Comparison of ENCODE assay signal across 8 cellular contexts in genomic region chr13:40613192-40613818, GRCh38. TPM values are rescaled to one million over a fixed set of nuclear protein-coding genes. Genes with fewer than 3 reads are reported as not detected.
DNase-seq lines count a peak whose midpoint lies in the region; ATAC-seq and TF ChIP-seq lines count a peak whose summit lies in the region.

No MANE protein-coding gene starts in this region.

- ATAC-seq in HG03159 (IDR thresholded peaks at IDR 0.05; ENCODE audit: unreplicated experiment) (peak; percentile 84), left ventricle myocardium superior (peak; percentile 67)

- H3F3A ChIP-seq in MM.1S (ENCODE audit: insufficient read depth, low read length) = no peaks in the 10 kb centered on the region

- TF ChIP-seq POLR2A in breast epithelium (IDR thresholded peaks at IDR 0.05) = no peak

- POLR2A ChIA-PET in MCF 10A (lab: Yijun Ruan, JAX) = interaction anchor here (0.6 to 1.2 kb wide), 3 partner anchors 9 to 845 kb away, joined by 3 to 5 read pairs (median 4); no protein-coding TSS in a partner anchor

- H3K27ac Mint-ChIP-seq in MCF 10A (ENCODE audit: low read depth, unreplicated experiment) = no peak overlapping the region

- no peaks in the 10 kb centered on the region for H3K9me3 Mint-ChIP-seq in MCF 10A (ENCODE audit: unreplicated experiment)

- no peaks in the 10 kb centered on the region for H4K20me1 ChIP-seq in MM.1S (ENCODE audit: insufficient read depth, low read length)

- H3K27ac ChIP-seq in breast epithelium (peak overlapping the region; percentile 13 to 62), MM.1S (ENCODE audit: low read length) (no peak overlapping the region)

- CTCF ChIA-PET in MCF 10A (lab: Yijun Ruan, JAX) = interaction anchor here (0.6 to 1.1 kb wide), 2 partner anchors 13 to 51 kb away, joined by 3 read pairs; no protein-coding TSS in a partner anchor

- TF ChIP-seq CTCF in breast epithelium (IDR thresholded peaks at IDR 0.05) (no peak), MCF 10A (IDR thresholded peaks at IDR 0.05; ENCODE audit: unreplicated experiment) (no peak), MM.1S (IDR thresholded peaks at IDR 0.05; ENCODE audit: low read length) (no peak)

- H3K27me3 ChIP-seq in breast epithelium = no peaks in the 10 kb centered on the region
- no peaks in the 10 kb centered on the region for H3K27me3 ChIP-seq in MM.1S (replicated peaks; ENCODE audit: insufficient read depth, low read length)

- no peak overlapping the region for H3K4me3 ChIP-seq in breast epithelium
- no peak overlapping the region for H3K4me3 ChIP-seq in MM.1S (ENCODE audit: low read length)

- H3K9ac ChIP-seq in MM.1S (ENCODE audit: low read length) = no peak overlapping the region

- intact Hi-C loops in breast epithelium (cut with DNase I; ENCODE audit: low total_unique reads) (no loop called here), MCF 10A (cut with micrococcal nuclease) (no loop called here), left ventricle myocardium superior (cut with micrococcal nuclease) (no loop called here)

- H3K4me1 ChIP-seq in breast epithelium = peaks cover 0 to 17% of the 10 kb centered on the region in 2 donors
- H3K4me1 ChIP-seq in MM.1S (ENCODE audit: low read length) = no peaks in the 10 kb centered on the region

- H3K4me1 Mint-ChIP-seq in MCF 10A (ENCODE audit: insufficient read depth, unreplicated experiment) = peaks cover 42% of the 10 kb centered on the region

- H3K4me3 Mint-ChIP-seq in MCF 10A (ENCODE audit: unreplicated experiment) = no peak overlapping the region

- H3K4me2 ChIP-seq in MM.1S (ENCODE audit: low read depth, low read length) = no peak overlapping the region

- H3K36me3 ChIP-seq in breast epithelium (no peaks in the 10 kb centered on the region), MM.1S (replicated peaks; ENCODE audit: insufficient read depth, low read length) (no peaks in the 10 kb centered on the region)

- DNase-seq in breast epithelium (ENCODE audit: low spot score in 2 of 2) = no peak
- DNase-seq in MCF 10A (ENCODE audit: unreplicated experiment) = no peak
- peak; percentile 75 for DNase-seq in activated CD8-positive, alpha-beta memory T cell treated with anti-CD3 and anti-CD28 coated beads for 24 hours
- no peak for DNase-seq in left ventricle myocardium superior
- DNase-seq in stimulated activated CD8-positive, alpha-beta memory T cell treated with anti-CD3 and anti-CD28 coated beads, Interleukin-7, amount 100 ng/mL, for 1 hour (ENCODE audit: low read depth in 2 of 2) = peak; percentile 17 to 20
- DNase-seq in MM.1S = no peak
- DNase-seq in EL = no peak

- H3K36me3 Mint-ChIP-seq in MCF 10A (ENCODE audit: insufficient read depth, unreplicated experiment) = peaks cover 95% of the 10 kb centered on the region

- peaks cover 10% of the 10 kb centered on the region; the same call in 1 of the 2 replicates for H3K79me2 ChIP-seq in MM.1S (ENCODE audit: low read length)

- H3K27me3 Mint-ChIP-seq in MCF 10A (ENCODE audit: insufficient read depth, unreplicated experiment) = no peaks in the 10 kb centered on the region

- no peaks in the 10 kb centered on the region for H3K9me2 ChIP-seq in MM.1S (replicated peaks; ENCODE audit: insufficient read depth, low read length)

- no peak overlapping the region for H2AFZ ChIP-seq in MM.1S (ENCODE audit: low read length)

- no peaks in the 10 kb centered on the region for H3K9me3 ChIP-seq in breast epithelium
- no peaks in the 10 kb centered on the region for H3K9me3 ChIP-seq in MM.1S (replicated peaks; ENCODE audit: insufficient read depth, low read length)

- BruUV-seq in MCF 10A (replicated peaks; lab: Mats Ljungman, UMichigan) = no TSS peak

RNA-seq across cellular contexts. Expression of gene FOXO1, which starts 53.1 kb away (rescaled TPM):
- total RNA-seq in breast epithelium (100 to 1,000 TPM in 1 of 3 donors, 10 to 100 TPM in 2; 54.1 to 163 (median 67.2) TPM), MCF 10A (2022) (37.1 and 37.7 TPM in 2 replicates), left ventricle myocardium superior (14.7 TPM)

Comparison
In these comparisons a context has a peak if more than half of its experiments do, and no peak if none do; other contexts are left out.
1. DNase-seq: peak in activated CD8-positive, alpha-beta memory T cell treated with anti-CD3 and anti-CD28 coated beads for 24 hours (single experiment) and stimulated activated CD8-positive, alpha-beta memory T cell treated with anti-CD3 and anti-CD28 coated beads, Interleukin-7, amount 100 ng/mL, for 1 hour (2 of 2); none in breast epithelium (0 of 2), MCF 10A (single experiment), left ventricle myocardium superior (single experiment), MM.1S (single experiment) and EL (single experiment).